ENCODE assay signal across 1 cellular context in the genomic region with DNA sequence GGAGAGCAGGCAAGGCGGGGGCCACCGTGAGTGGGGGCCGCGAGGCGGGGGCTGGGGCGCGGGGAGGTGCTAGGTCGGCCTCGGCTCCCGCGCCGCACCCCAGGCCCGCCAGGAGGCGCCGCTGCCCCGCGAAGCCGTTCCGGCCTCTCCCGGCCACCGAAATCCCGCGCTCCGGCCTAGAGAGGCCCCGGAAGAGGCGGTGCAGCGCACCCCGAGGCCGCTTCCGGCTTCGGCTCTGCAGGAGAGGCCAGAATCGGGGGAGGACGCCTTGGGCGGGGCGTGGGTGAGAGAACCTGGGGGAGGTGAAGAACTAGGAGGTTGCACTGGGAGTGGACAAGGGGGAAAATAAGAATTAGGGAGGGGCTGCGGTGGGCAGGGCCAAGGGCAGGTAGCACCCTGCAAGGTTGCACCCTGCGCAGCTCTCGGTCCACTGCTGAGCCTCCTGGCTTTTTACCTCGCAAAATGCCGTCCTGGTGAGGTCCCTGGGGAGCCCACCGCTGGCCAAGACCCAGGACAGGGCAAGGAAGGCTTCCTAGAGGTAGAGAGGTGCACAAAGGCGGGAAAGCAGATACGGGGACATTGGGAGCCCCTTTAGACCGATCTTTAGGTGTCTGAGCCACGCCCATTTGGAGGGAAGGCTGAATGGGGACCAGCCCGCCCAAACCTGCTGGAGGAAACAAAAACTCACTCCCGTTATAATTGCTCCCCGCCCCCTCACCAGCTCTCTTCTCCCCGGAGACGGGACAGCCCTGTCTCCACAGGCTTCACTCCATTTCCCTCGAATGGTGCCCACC.
A peak's percentile ranks its signal among the peaks of the same experiment; 100 is the strongest.
TF ChIP-seq lines count a peak whose summit lies in the region.

No MANE protein-coding gene starts in this region.

TF ChIP-seq in HepG2, 621 proteins besides CTCF, POLR2A, EP300 and RAD21 (continued from another document and continues in another):
- TF ChIP-seq ZBTB46 (CRISPR knock-in tag; IDR thresholded peaks at IDR 0.05; ENCODE audit: borderline replicate concordance) = 0 out of 2 replicates have a peak, but pooled peaks have one; percentile 35
- TF ChIP-seq ZNF180 (CRISPR knock-in tag; IDR thresholded peaks at IDR 0.05; ENCODE audit: borderline replicate concordance, low read depth) = no peak
- TF ChIP-seq, protein P1, sequence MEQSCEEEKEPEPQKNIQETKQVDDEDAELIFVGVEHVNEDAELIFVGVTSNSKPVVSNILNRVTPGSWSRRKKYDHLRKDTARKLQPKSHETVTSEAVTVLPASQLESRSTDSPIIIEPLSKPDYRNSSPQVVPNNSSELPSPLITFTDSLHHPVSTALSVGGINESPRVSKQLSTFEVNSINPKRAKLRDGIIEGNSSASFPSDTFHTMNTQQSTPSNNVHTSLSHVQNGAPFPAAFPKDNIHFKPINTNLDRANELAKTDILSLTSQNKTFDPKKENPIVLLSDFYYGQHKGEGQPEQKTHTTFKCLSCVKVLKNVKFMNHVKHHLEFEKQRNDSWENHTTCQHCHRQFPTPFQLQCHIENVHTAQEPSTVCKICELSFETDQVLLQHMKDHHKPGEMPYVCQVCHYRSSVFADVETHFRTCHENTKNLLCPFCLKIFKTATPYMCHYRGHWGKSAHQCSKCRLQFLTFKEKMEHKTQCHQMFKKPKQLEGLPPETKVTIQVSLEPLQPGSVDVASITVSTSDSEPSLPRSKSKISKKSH (CRISPR knock-in tag; IDR thresholded peaks at IDR 0.05; ENCODE audit: borderline replicate concordance) = peak; percentile 5; the same call in 1 of the 2 replicates
- TF ChIP-seq, protein P2, sequence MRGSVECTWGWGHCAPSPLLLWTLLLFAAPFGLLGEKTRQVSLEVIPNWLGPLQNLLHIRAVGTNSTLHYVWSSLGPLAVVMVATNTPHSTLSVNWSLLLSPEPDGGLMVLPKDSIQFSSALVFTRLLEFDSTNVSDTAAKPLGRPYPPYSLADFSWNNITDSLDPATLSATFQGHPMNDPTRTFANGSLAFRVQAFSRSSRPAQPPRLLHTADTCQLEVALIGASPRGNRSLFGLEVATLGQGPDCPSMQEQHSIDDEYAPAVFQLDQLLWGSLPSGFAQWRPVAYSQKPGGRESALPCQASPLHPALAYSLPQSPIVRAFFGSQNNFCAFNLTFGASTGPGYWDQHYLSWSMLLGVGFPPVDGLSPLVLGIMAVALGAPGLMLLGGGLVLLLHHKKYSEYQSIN (CRISPR knock-in tag; IDR thresholded peaks at IDR 0.05; ENCODE audit: borderline replicate concordance) = no peak
- TF ChIP-seq PHF8 (CRISPR knock-in tag; IDR thresholded peaks at IDR 0.05) = peak; percentile 65
- no peak for TF ChIP-seq ATF1 (CRISPR knock-in tag; IDR thresholded peaks at IDR 0.05)
- peak; percentile 12; the same call in 1 of the 2 replicates for TF ChIP-seq ZNF652 (CRISPR knock-in tag; IDR thresholded peaks at IDR 0.05; ENCODE audit: borderline replicate concordance, low read depth)
- TF ChIP-seq, protein P3, sequence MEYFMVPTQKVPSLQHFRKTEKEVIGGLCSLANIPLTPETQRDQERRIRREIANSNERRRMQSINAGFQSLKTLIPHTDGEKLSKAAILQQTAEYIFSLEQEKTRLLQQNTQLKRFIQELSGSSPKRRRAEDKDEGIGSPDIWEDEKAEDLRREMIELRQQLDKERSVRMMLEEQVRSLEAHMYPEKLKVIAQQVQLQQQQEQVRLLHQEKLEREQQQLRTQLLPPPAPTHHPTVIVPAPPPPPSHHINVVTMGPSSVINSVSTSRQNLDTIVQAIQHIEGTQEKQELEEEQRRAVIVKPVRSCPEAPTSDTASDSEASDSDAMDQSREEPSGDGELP (IDR thresholded peaks at IDR 0.05; ENCODE audit: borderline replicate concordance, low read depth) = no peak
- no peak for TF ChIP-seq ZBTB7A (CRISPR knock-in tag; IDR thresholded peaks at IDR 0.05)
- no peak for TF ChIP-seq TEAD2 (CRISPR knock-in tag; IDR thresholded peaks at IDR 0.05)
- TF ChIP-seq ZNF121 (CRISPR knock-in tag; IDR thresholded peaks at IDR 0.05) = no peak
- peak; percentile 85 for TF ChIP-seq ZNF501 (CRISPR knock-in tag; IDR thresholded peaks at IDR 0.05)
- TF ChIP-seq RFX1 (IDR thresholded peaks at IDR 0.05) = no peak
- TF ChIP-seq SP5 (CRISPR knock-in tag; IDR thresholded peaks at IDR 0.05; ENCODE audit: borderline replicate concordance, low read depth) = peak; percentile 98
- TF ChIP-seq NFKB2 (CRISPR knock-in tag; IDR thresholded peaks at IDR 0.05; ENCODE audit: borderline replicate concordance) = peak; percentile 82; the same call in 1 of the 2 replicates
- TF ChIP-seq, protein P4, sequence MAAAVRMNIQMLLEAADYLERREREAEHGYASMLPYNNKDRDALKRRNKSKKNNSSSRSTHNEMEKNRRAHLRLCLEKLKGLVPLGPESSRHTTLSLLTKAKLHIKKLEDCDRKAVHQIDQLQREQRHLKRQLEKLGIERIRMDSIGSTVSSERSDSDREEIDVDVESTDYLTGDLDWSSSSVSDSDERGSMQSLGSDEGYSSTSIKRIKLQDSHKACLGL (CRISPR knock-in tag; IDR thresholded peaks at IDR 0.05) = peak; percentile 50; the same call in 1 of the 2 replicates
- TF ChIP-seq ZNF839 (CRISPR knock-in tag; IDR thresholded peaks at IDR 0.05; ENCODE audit: borderline replicate concordance) = no peak; the same call in 1 of the 2 replicates
- peak; percentile 70; the same call in 1 of the 2 replicates for TF ChIP-seq ZBTB20 (CRISPR knock-in tag; IDR thresholded peaks at IDR 0.05; ENCODE audit: borderline replicate concordance, low read depth)
- peak; percentile 67; the same call in 1 of the 2 replicates for TF ChIP-seq CBFB (CRISPR knock-in tag; IDR thresholded peaks at IDR 0.05)
- TF ChIP-seq, protein P5, sequence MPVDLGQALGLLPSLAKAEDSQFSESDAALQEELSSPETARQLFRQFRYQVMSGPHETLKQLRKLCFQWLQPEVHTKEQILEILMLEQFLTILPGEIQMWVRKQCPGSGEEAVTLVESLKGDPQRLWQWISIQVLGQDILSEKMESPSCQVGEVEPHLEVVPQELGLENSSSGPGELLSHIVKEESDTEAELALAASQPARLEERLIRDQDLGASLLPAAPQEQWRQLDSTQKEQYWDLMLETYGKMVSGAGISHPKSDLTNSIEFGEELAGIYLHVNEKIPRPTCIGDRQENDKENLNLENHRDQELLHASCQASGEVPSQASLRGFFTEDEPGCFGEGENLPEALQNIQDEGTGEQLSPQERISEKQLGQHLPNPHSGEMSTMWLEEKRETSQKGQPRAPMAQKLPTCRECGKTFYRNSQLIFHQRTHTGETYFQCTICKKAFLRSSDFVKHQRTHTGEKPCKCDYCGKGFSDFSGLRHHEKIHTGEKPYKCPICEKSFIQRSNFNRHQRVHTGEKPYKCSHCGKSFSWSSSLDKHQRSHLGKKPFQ (CRISPR knock-in tag; IDR thresholded peaks at IDR 0.05; ENCODE audit: insufficient replicate concordance) = peak; percentile 29
- no peak for TF ChIP-seq HOXA9 (CRISPR knock-in tag; IDR thresholded peaks at IDR 0.05; ENCODE audit: borderline replicate concordance)
- peak; percentile 70 for TF ChIP-seq ZNF331 (CRISPR knock-in tag; IDR thresholded peaks at IDR 0.05)
- peak; percentile 79; the same call in 1 of the 3 replicates for TF ChIP-seq MXI1 (IDR thresholded peaks at IDR 0.05; ENCODE audit: borderline replicate concordance, low read depth, low read length)
- TF ChIP-seq BCLAF1 (IDR thresholded peaks at IDR 0.05) = no peak
- TF ChIP-seq, protein P6, sequence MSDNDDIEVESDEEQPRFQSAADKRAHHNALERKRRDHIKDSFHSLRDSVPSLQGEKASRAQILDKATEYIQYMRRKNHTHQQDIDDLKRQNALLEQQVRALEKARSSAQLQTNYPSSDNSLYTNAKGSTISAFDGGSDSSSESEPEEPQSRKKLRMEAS (IDR thresholded peaks at IDR 0.05) = peak; percentile 65
- TF ChIP-seq ZNF772 (CRISPR knock-in tag; IDR thresholded peaks at IDR 0.05) = peak; percentile 88
- peak; percentile 33 for TF ChIP-seq ZEB1 (IDR thresholded peaks at IDR 0.05; ENCODE audit: insufficient replicate concordance, low read depth)
- TF ChIP-seq YEATS4 (CRISPR knock-in tag; IDR thresholded peaks at IDR 0.05; ENCODE audit: borderline replicate concordance) = peak; percentile 82
- no peak for TF ChIP-seq ZFYVE20 (CRISPR knock-in tag; IDR thresholded peaks at IDR 0.05; ENCODE audit: borderline replicate concordance, low read depth)
- TF ChIP-seq KMT2A (CRISPR knock-in tag; IDR thresholded peaks at IDR 0.05) = peak; percentile 92
- no peak for TF ChIP-seq CENPX (CRISPR knock-in tag; IDR thresholded peaks at IDR 0.05)
- TF ChIP-seq REPIN1 (CRISPR knock-in tag; IDR thresholded peaks at IDR 0.05; ENCODE audit: borderline replicate concordance, low read depth) = peak; percentile 85; the same call in 1 of the 2 replicates
- TF ChIP-seq ZMYM4 (CRISPR knock-in tag; IDR thresholded peaks at IDR 0.05) = peak; percentile 74; the same call in 1 of the 2 replicates
- TF ChIP-seq ELF3 (CRISPR knock-in tag; IDR thresholded peaks at IDR 0.05) = peak; percentile 91
- TF ChIP-seq ETV6 (CRISPR knock-in tag; conservative IDR thresholded peaks at IDR 0.05) = peak; percentile 44; the same call in 1 of the 2 replicates
- TF ChIP-seq TFDP1 (CRISPR knock-in tag; IDR thresholded peaks at IDR 0.05; ENCODE audit: borderline replicate concordance) = peak; percentile 94
- TF ChIP-seq ZSCAN12 (CRISPR knock-in tag; IDR thresholded peaks at IDR 0.05) = no peak
- TF ChIP-seq ZSCAN31 (CRISPR knock-in tag; IDR thresholded peaks at IDR 0.05; ENCODE audit: low read depth) = peak; percentile 68; the same call in 1 of the 2 replicates
- peak; percentile 83; the same call in 1 of the 2 replicates for TF ChIP-seq ATF2 (CRISPR knock-in tag; IDR thresholded peaks at IDR 0.05)
- peak; percentile 85 for TF ChIP-seq HDAC1 (CRISPR knock-in tag; IDR thresholded peaks at IDR 0.05)
- TF ChIP-seq ZNF253 (CRISPR knock-in tag; IDR thresholded peaks at IDR 0.05; ENCODE audit: borderline replicate concordance) = no peak
- TF ChIP-seq, protein P7, sequence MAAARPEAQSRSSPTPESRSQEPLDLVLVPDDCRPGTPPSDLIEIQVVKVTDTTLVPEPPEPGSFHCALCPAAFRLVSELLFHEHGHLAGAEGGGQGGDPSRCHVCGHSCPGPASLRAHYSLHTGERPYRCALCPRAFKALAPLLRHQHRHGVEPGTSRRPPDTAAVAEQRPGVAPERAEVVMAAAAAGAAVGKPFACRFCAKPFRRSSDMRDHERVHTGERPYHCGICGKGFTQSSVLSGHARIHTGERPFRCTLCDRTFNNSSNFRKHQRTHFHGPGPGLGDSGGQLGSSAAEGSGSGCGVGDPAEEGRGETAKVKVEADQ (CRISPR knock-in tag; IDR thresholded peaks at IDR 0.05; ENCODE audit: borderline replicate concordance) = peak; percentile 76; the same call in 1 of the 2 replicates
- TF ChIP-seq HNRNPK (IDR thresholded peaks at IDR 0.05; ENCODE audit: low read depth, low read length, poor library complexity, severe bottlenecking) = peak; percentile 95
